Comparison of ENCODE assay signal across 13 cellular contexts in genomic region chr3:47414666-47415587, GRCh38. TPM values are rescaled to one million over a fixed set of nuclear protein-coding genes. Genes with fewer than 3 reads are reported as not detected.
DNase-seq lines count a peak whose midpoint lies in the region; ATAC-seq and TF ChIP-seq lines count a peak whose summit lies in the region.
"Had no signal": no experiment of that assay in that cellular context is flagged by ENCODE, and none has a peak within 500 bp of the region (broad histone marks: within the 10 kb centered on the region; RNA-seq: fewer than 3 reads in every experiment).

No MANE protein-coding gene starts in this region.

- H4K20me1 ChIP-seq in PC-3 (ENCODE audit: low read length): no peaks in the 10 kb centered on the region

- H3K27ac Mint-ChIP-seq in activated CD4-positive, alpha-beta T cell treated with anti-CD3 and anti-CD28 coated beads, Interleukin-2, amount 10 ng/mL, durations not matched to agents 7 days and 5 days: peak overlapping the region; percentile 43
- no peak overlapping the region for H3K27ac Mint-ChIP-seq in activated T-helper 2 cell treated with anti-CD3 and anti-CD28 coated beads, Interferon-gamma antibody, Interleukin-2, Interleukin-4, amounts not matched to agents 10 μg/mL and 5 μg/mL and 100 μg/mL, durations not matched to agents 14 hours and 24 hours and 36 hours

- H3K9me3 ChIP-seq in PC-3 (ENCODE audit: low read length) (no peaks in the 10 kb centered on the region), left lung (no peaks in the 10 kb centered on the region)
- H3K9me3 ChIP-seq: A549, adrenal gland, mucosa of descending colon, psoas muscle had no signal

- H3K36me3 ChIP-seq in PC-3 (ENCODE audit: low read depth, low read length) (peaks cover 26% of the 10 kb centered on the region), left lung (peaks cover 0 to 94% of the 10 kb centered on the region in 2 donors)

- POLR2A ChIA-PET in activated CD4-positive, alpha-beta T cell treated with anti-CD3 and anti-CD28 coated beads, Interleukin-2, amount 10 ng/mL, durations not matched to agents 7 days and 5 days (lab: Charles Lee): no interaction called here
- POLR2A ChIA-PET in PC-3 (lab: Charles Lee; ENCODE audit: unreplicated experiment): no interaction called here

- no peaks in the 10 kb centered on the region for H3F3A ChIP-seq in PC-3 (ENCODE audit: low read length, unreplicated experiment)

- no peaks in the 10 kb centered on the region for H3K27me3 Mint-ChIP-seq in activated CD4-positive, alpha-beta T cell treated with anti-CD3 and anti-CD28 coated beads, Interleukin-2, amount 10 ng/mL, durations not matched to agents 7 days and 5 days
- no peaks in the 10 kb centered on the region for H3K27me3 Mint-ChIP-seq in activated T-helper 2 cell treated with anti-CD3 and anti-CD28 coated beads, Interferon-gamma antibody, Interleukin-2, Interleukin-4, amounts not matched to agents 10 μg/mL and 5 μg/mL and 100 μg/mL, durations not matched to agents 14 hours and 24 hours and 36 hours (ENCODE audit: low read depth)

- peaks cover 26% of the 10 kb centered on the region for H3K36me3 Mint-ChIP-seq in activated CD4-positive, alpha-beta T cell treated with anti-CD3 and anti-CD28 coated beads, Interleukin-2, amount 10 ng/mL, durations not matched to agents 7 days and 5 days (ENCODE audit: low read depth)
- H3K36me3 Mint-ChIP-seq in activated T-helper 2 cell treated with anti-CD3 and anti-CD28 coated beads, Interferon-gamma antibody, Interleukin-2, Interleukin-4, amounts not matched to agents 10 μg/mL and 5 μg/mL and 100 μg/mL, durations not matched to agents 14 hours and 24 hours and 36 hours (ENCODE audit: low read depth): peaks cover 40% of the 10 kb centered on the region

- intact Hi-C loops in PC-3 (cut with micrococcal nuclease): no loop called here
- intact Hi-C loops in sciatic nerve (cut with DNase I): no loop called here
- intact Hi-C loops in activated T-helper 2 cell treated with anti-CD3 and anti-CD28 coated beads, Interferon-gamma antibody, Interleukin-2, Interleukin-4, amounts not matched to agents 10 μg/mL and 5 μg/mL and 100 μg/mL, durations not matched to agents 14 hours and 24 hours and 36 hours (cut with micrococcal nuclease): no loop called here
- intact Hi-C loops in left lung (cut with DNase I): no loop called here

- no peak overlapping the region for H3K4me2 ChIP-seq in PC-3 (ENCODE audit: low read length)
- H3K4me2 ChIP-seq: A549 had no signal

- no peak overlapping the region for H3K4me3 ChIP-seq in PC-3 (ENCODE audit: low read length)
- H3K4me3 ChIP-seq in left lung: no peak overlapping the region
- H3K4me3 ChIP-seq: A549, adrenal gland, mucosa of descending colon, psoas muscle had no signal

- H3K4me3 Mint-ChIP-seq in activated CD4-positive, alpha-beta T cell treated with anti-CD3 and anti-CD28 coated beads, Interleukin-2, amount 10 ng/mL, durations not matched to agents 7 days and 5 days: no peak overlapping the region
- no peak overlapping the region for H3K4me3 Mint-ChIP-seq in activated T-helper 2 cell treated with anti-CD3 and anti-CD28 coated beads, Interferon-gamma antibody, Interleukin-2, Interleukin-4, amounts not matched to agents 10 μg/mL and 5 μg/mL and 100 μg/mL, durations not matched to agents 14 hours and 24 hours and 36 hours (ENCODE audit: low read depth)

- no peak overlapping the region for H3K9ac ChIP-seq in PC-3 (ENCODE audit: low read length)

- H3K4me1 ChIP-seq in PC-3 (ENCODE audit: insufficient read depth, low read length) (no peaks in the 10 kb centered on the region), left lung (no peaks in the 10 kb centered on the region)
- H3K4me1 ChIP-seq: A549, adrenal gland, psoas muscle had no signal

- no peaks in the 10 kb centered on the region for H3K27me3 ChIP-seq in PC-3 (ENCODE audit: low read length)
- H3K27me3 ChIP-seq in left lung: no peaks in the 10 kb centered on the region
- H3K27me3 ChIP-seq: adrenal gland had no signal

- H3K79me2 ChIP-seq in PC-3 (ENCODE audit: low read length): no peaks in the 10 kb centered on the region

- no peaks in the 10 kb centered on the region for H3K9me2 ChIP-seq in PC-3 (replicated peaks; ENCODE audit: low read length)

- CTCF ChIA-PET in activated CD4-positive, alpha-beta T cell treated with anti-CD3 and anti-CD28 coated beads, Interleukin-2, amount 10 ng/mL, durations not matched to agents 7 days and 5 days (lab: Charles Lee): interaction anchor here (1.1 kb wide), 1 partner anchor 10 kb away, joined by 3 read pairs; no protein-coding TSS in a partner anchor
- CTCF ChIA-PET in PC-3 (lab: Charles Lee): no interaction called here

- DNase-seq in activated CD4-positive, alpha-beta T cell treated with anti-CD3 and anti-CD28 coated beads, Interleukin-2, amount 10 ng/mL, durations not matched to agents 7 days and 5 days: no peak
- no peak for DNase-seq in activated CD4-positive, alpha-beta T cell treated with anti-CD3 and anti-CD28 coated beads for 48 hours
- no peak for DNase-seq in PC-3
- DNase-seq in hepatic stellate cell (ENCODE audit: low spot score): peak; percentile 7
- no peak for DNase-seq in sciatic nerve (ENCODE audit: low spot score)
- DNase-seq in activated T-helper 2 cell treated with anti-CD3 and anti-CD28 coated beads, Interferon-gamma antibody, Interleukin-2, Interleukin-4, amounts not matched to agents 10 μg/mL and 5 μg/mL and 100 μg/mL, durations not matched to agents 14 hours and 24 hours and 36 hours (ENCODE audit: low spot score): no peak
- DNase-seq in left lung: no peak
- DNase-seq: activated CD8-positive, alpha-beta memory T cell treated with anti-CD3 and anti-CD28 coated beads, Interleukin-2, amount 50 U/mL, for 4 hours; psoas muscle had no signal

- ATAC-seq in PC-3 (peak; percentile 1), sciatic nerve (peak; percentile 43), HG03342 (IDR thresholded peaks at IDR 0.05; ENCODE audit: unreplicated experiment) (no peak), left lung (no peak)
- ATAC-seq: A549, mucosa of descending colon had no signal

- TF ChIP-seq CTCF in PC-3 (conservative IDR thresholded peaks at IDR 0.05; ENCODE audit: low read depth, low read length) (no peak), left lung (IDR thresholded peaks at IDR 0.05) (no peak)

- H3K27ac ChIP-seq in PC-3 (ENCODE audit: low read length): no peak overlapping the region
- H3K27ac ChIP-seq in left lung: no peak overlapping the region
- H3K27ac ChIP-seq: A549, psoas muscle had no signal

- H3K4me1 Mint-ChIP-seq in activated CD4-positive, alpha-beta T cell treated with anti-CD3 and anti-CD28 coated beads, Interleukin-2, amount 10 ng/mL, durations not matched to agents 7 days and 5 days: no peaks in the 10 kb centered on the region
- H3K4me1 Mint-ChIP-seq in activated T-helper 2 cell treated with anti-CD3 and anti-CD28 coated beads, Interferon-gamma antibody, Interleukin-2, Interleukin-4, amounts not matched to agents 10 μg/mL and 5 μg/mL and 100 μg/mL, durations not matched to agents 14 hours and 24 hours and 36 hours (ENCODE audit: low read depth): no peaks in the 10 kb centered on the region

- no peaks in the 10 kb centered on the region for H3K9me3 Mint-ChIP-seq in activated CD4-positive, alpha-beta T cell treated with anti-CD3 and anti-CD28 coated beads, Interleukin-2, amount 10 ng/mL, durations not matched to agents 7 days and 5 days
- no peaks in the 10 kb centered on the region for H3K9me3 Mint-ChIP-seq in activated T-helper 2 cell treated with anti-CD3 and anti-CD28 coated beads, Interferon-gamma antibody, Interleukin-2, Interleukin-4, amounts not matched to agents 10 μg/mL and 5 μg/mL and 100 μg/mL, durations not matched to agents 14 hours and 24 hours and 36 hours

- no peak overlapping the region for H2AFZ ChIP-seq in PC-3 (ENCODE audit: low read length)

- BruUV-seq in PC-3 (replicated peaks; lab: Mats Ljungman, UMichigan): no TSS peak

RNA-seq across cellular contexts. Expression of gene PTPN23, which starts 34.1 kb away (rescaled TPM):
- total RNA-seq in activated CD4-positive, alpha-beta T cell treated with anti-CD3 and anti-CD28 coated beads, Interleukin-2, amount 10 ng/mL, durations not matched to agents 7 days and 5 days: 10 to 100 TPM; 27.4 to 34.9 TPM
- total RNA-seq in PC-3 (2014; rRNA removed) (22.3 and 28.7 TPM in 2 replicates), sciatic nerve (53.7 TPM), left lung (10 to 100 TPM; 42.1 to 53.5 TPM)
- total RNA-seq in activated T-helper 2 cell treated with anti-CD3 and anti-CD28 coated beads, Interferon-gamma antibody, Interleukin-2, Interleukin-4, amounts not matched to agents 10 μg/mL and 5 μg/mL and 100 μg/mL, durations not matched to agents 14 hours and 24 hours and 36 hours: 35.7 and 38.3 TPM in 2 replicates

Comparison
In these comparisons a context has a peak if more than half of its experiments do, and no peak if none do; other contexts are left out.
1. ATAC-seq: peak in PC-3 (single experiment) and sciatic nerve (single experiment); none in HG03342 (single experiment) and left lung (single experiment).